Comparison of ENCODE assay signal across 1 cellular context in the genomic region with DNA sequence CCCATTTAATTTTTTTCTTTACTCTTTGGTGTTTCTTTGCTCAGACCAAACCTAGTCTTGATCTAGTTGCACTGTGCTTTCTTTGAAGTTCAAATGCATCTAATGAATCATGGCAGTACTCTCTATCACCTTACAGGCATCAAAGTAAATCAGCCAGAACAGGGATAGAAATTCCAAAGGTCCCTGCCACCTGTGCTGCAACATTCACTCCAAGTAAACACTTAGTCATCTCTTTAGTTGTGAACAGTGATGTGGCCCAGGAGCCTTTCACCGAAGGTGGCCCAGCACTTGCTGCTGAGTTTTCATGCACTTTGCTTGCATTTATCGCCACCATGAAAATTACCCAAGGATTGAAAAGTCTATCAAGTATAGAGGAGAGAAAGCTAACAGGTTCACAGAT.
TF ChIP-seq lines count a peak whose summit lies in the region.

No MANE protein-coding gene starts in this region.

TF ChIP-seq in GM23338, 12 proteins besides CTCF, POLR2A, EP300 and RAD21 (continued from another document):
- TF ChIP-seq, protein P1, sequence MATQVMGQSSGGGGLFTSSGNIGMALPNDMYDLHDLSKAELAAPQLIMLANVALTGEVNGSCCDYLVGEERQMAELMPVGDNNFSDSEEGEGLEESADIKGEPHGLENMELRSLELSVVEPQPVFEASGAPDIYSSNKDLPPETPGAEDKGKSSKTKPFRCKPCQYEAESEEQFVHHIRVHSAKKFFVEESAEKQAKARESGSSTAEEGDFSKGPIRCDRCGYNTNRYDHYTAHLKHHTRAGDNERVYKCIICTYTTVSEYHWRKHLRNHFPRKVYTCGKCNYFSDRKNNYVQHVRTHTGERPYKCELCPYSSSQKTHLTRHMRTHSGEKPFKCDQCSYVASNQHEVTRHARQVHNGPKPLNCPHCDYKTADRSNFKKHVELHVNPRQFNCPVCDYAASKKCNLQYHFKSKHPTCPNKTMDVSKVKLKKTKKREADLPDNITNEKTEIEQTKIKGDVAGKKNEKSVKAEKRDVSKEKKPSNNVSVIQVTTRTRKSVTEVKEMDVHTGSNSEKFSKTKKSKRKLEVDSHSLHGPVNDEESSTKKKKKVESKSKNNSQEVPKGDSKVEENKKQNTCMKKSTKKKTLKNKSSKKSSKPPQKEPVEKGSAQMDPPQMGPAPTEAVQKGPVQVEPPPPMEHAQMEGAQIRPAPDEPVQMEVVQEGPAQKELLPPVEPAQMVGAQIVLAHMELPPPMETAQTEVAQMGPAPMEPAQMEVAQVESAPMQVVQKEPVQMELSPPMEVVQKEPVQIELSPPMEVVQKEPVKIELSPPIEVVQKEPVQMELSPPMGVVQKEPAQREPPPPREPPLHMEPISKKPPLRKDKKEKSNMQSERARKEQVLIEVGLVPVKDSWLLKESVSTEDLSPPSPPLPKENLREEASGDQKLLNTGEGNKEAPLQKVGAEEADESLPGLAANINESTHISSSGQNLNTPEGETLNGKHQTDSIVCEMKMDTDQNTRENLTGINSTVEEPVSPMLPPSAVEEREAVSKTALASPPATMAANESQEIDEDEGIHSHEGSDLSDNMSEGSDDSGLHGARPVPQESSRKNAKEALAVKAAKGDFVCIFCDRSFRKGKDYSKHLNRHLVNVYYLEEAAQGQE (IDR thresholded peaks at IDR 0.05; ENCODE audit: unreplicated experiment): no peak
- TF ChIP-seq JUNB (IDR thresholded peaks at IDR 0.05; ENCODE audit: unreplicated experiment) (no peak), NANOG (IDR thresholded peaks at IDR 0.05; ENCODE audit: borderline replicate concordance) (no peak), STAT1 (IDR thresholded peaks at IDR 0.05; ENCODE audit: unreplicated experiment) (no peak), EZH2 (IDR thresholded peaks at IDR 0.05; ENCODE audit: low read depth, unreplicated experiment) (no peak), ZNF462 (CRISPR knock-in tag; IDR thresholded peaks at IDR 0.05) (no peak), EZH2phosphoT487 (IDR thresholded peaks at IDR 0.05; ENCODE audit: unreplicated experiment) (no peak)
- TF ChIP-seq, protein P2, sequence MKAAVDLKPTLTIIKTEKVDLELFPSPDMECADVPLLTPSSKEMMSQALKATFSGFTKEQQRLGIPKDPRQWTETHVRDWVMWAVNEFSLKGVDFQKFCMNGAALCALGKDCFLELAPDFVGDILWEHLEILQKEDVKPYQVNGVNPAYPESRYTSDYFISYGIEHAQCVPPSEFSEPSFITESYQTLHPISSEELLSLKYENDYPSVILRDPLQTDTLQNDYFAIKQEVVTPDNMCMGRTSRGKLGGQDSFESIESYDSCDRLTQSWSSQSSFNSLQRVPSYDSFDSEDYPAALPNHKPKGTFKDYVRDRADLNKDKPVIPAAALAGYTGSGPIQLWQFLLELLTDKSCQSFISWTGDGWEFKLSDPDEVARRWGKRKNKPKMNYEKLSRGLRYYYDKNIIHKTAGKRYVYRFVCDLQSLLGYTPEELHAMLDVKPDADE (IDR thresholded peaks at IDR 0.05): no peak
